In genomic region chr7:121438017-121438955, GRCh38 we compare ENCODE assay signal across 8 cellular contexts. TPM values are rescaled to one million over a fixed set of nuclear protein-coding genes. Genes with fewer than 3 reads are reported as not detected.
DNase-seq lines count a peak whose midpoint lies in the region; TF ChIP-seq lines count a peak whose summit lies in the region.
"Not testable (repeated sequence)": the region's sequence is repeated elsewhere in the genome, so short reads cannot be mapped to it uniquely, and the experiment has no call there.

No MANE protein-coding gene starts in this region.

- intact Hi-C loops in adrenal gland (cut with DNase I), result not testable (repeated sequence)
- intact Hi-C loops in cardiac septum (cut with DNase I), result loop anchor here (5.0 kb wide), 1 partner anchor 41 kb away; the partner anchor contains the start of gene FAM3C

- H3K27ac ChIP-seq in DOHH2 (ENCODE audit: low read depth, low read length) (peak overlapping the region; percentile 45), WERI-Rb-1 (peak overlapping the region; percentile 45), adrenal gland (peak overlapping the region in 3 of 5 donors; percentile 0 to 28 (median 18)), osteoblast (ENCODE audit: low read depth, low read length) (peak overlapping the region; percentile 56)

- WGBS in adrenal gland, 4 donors, result 3 to 16% (median 7%) methylated on average over 10 to 12 of the region's 12 CpGs

- TF ChIP-seq CTCF in DOHH2 (IDR thresholded peaks at IDR 0.05; ENCODE audit: low read depth, low read length, poor library complexity, severe bottlenecking), result not testable (repeated sequence)
- 0 out of 2 replicates have a peak, but pooled peaks have one; percentile 4 for TF ChIP-seq CTCF in WERI-Rb-1 (IDR thresholded peaks at IDR 0.05; ENCODE audit: low read depth, low read length)
- TF ChIP-seq CTCF in adrenal gland (IDR thresholded peaks at IDR 0.05), result peak in 2 of 6 experiments; percentile 11 to 15
- TF ChIP-seq CTCF in osteoblast (IDR thresholded peaks at IDR 0.05; ENCODE audit: extremely low read depth, low read depth, low read length), result peak; percentile 5

- H3K4me2 ChIP-seq in DOHH2 (ENCODE audit: low read length) (peak overlapping the region; percentile 57), osteoblast (ENCODE audit: insufficient read depth, low read length) (peak overlapping the region; percentile 87)

- H3K9me3 ChIP-seq in DOHH2 (ENCODE audit: control insufficient read depth, insufficient read depth, low read length); WERI-Rb-1 (ENCODE audit: severe bottlenecking); adrenal gland (replicated peaks in 1 of 3); osteoblast (ENCODE audit: low read depth, low read length): not testable (repeated sequence)

- not testable (repeated sequence) for H4K20me1 ChIP-seq in DOHH2 (ENCODE audit: control insufficient read depth, insufficient read depth, low read depth, low read length); osteoblast (ENCODE audit: insufficient read depth, low read length)

- not testable (repeated sequence) for H3F3A ChIP-seq in DOHH2 (ENCODE audit: control insufficient read depth, insufficient read depth)

- not testable (repeated sequence) for H3K27me3 ChIP-seq in DOHH2 (ENCODE audit: control insufficient read depth, low read length); WERI-Rb-1 (ENCODE audit: insufficient read depth, low read depth, severe bottlenecking); adrenal gland; osteoblast (ENCODE audit: insufficient read depth, low read length)

- peaks cover 32% of the 10 kb centered on the region for H3K4me1 ChIP-seq in DOHH2 (ENCODE audit: control insufficient read depth, low read length)
- not testable (repeated sequence) for H3K4me1 ChIP-seq in adrenal gland (replicated peaks in 1 of 2)
- H3K4me1 ChIP-seq in osteoblast (ENCODE audit: insufficient read depth, low read length), result peaks cover 13% of the 10 kb centered on the region

- DNase-seq in HCEC 1CT, result peak; percentile 22
- peak; percentile 69 for DNase-seq in NCI-H2029 (lab: John Stamatoyannopoulos, UW)
- peak; percentile 89 for DNase-seq in WERI-Rb-1
- DNase-seq in adrenal gland, result peak; percentile 50 to 81 (median 70)
- peak; percentile 89 for DNase-seq in cardiac septum (ENCODE audit: low spot score)
- not testable (repeated sequence) for DNase-seq in osteoblast (ENCODE audit: insufficient read length, low spot score, missing footprints)
- peak; percentile 48 to 51 for DNase-seq in stimulated activated CD8-positive, alpha-beta memory T cell treated with anti-CD3 and anti-CD28 coated beads, Interleukin-7, amount 100 ng/mL, for 4 hours (ENCODE audit: low read depth in 2 of 2)

- not testable (repeated sequence) for H3K9me2 ChIP-seq in DOHH2 (replicated peaks; ENCODE audit: control insufficient read depth, low read length)

- H3K4me3 ChIP-seq in DOHH2 (ENCODE audit: low read length) (peak overlapping the region; percentile 37), WERI-Rb-1 (ENCODE audit: low read depth, low read length) (peak overlapping the region; percentile 41), adrenal gland (peak overlapping the region in 1 of 4 donors; percentile 35), osteoblast (ENCODE audit: insufficient read depth, low read length) (peak overlapping the region; percentile 61)

- TF ChIP-seq POLR2A in adrenal gland (IDR thresholded peaks at IDR 0.05), result not testable (repeated sequence)

- not testable (repeated sequence) for H3K79me2 ChIP-seq in DOHH2 (ENCODE audit: control insufficient read depth, low read length); osteoblast (ENCODE audit: insufficient read depth, low read length)

- not testable (repeated sequence) for H3K36me3 ChIP-seq in DOHH2 (ENCODE audit: control insufficient read depth, low read length); WERI-Rb-1; adrenal gland (replicated peaks in 1 of 2); osteoblast (ENCODE audit: insufficient read depth, low read length)

- H2AFZ ChIP-seq in osteoblast (ENCODE audit: low read length), result peak overlapping the region; percentile 76

RNA-seq across cellular contexts. Expression of gene FAM3C, which starts 42.2 kb away (rescaled TPM):
- total RNA-seq in adrenal gland, result 10 to 100 TPM; 29.0 to 93.5 (median 38.0) TPM
- polyA plus RNA-seq in adrenal gland, result 100 to 1,000 TPM in 1 of 3 donors, 10 to 100 TPM in 2; 17.1 to 138 (median 20.5) TPM
- 51.0 TPM for total RNA-seq in cardiac septum
- total RNA-seq in osteoblast, result 65.5 and 67.2 TPM in 2 replicates
